In the genomic region with DNA sequence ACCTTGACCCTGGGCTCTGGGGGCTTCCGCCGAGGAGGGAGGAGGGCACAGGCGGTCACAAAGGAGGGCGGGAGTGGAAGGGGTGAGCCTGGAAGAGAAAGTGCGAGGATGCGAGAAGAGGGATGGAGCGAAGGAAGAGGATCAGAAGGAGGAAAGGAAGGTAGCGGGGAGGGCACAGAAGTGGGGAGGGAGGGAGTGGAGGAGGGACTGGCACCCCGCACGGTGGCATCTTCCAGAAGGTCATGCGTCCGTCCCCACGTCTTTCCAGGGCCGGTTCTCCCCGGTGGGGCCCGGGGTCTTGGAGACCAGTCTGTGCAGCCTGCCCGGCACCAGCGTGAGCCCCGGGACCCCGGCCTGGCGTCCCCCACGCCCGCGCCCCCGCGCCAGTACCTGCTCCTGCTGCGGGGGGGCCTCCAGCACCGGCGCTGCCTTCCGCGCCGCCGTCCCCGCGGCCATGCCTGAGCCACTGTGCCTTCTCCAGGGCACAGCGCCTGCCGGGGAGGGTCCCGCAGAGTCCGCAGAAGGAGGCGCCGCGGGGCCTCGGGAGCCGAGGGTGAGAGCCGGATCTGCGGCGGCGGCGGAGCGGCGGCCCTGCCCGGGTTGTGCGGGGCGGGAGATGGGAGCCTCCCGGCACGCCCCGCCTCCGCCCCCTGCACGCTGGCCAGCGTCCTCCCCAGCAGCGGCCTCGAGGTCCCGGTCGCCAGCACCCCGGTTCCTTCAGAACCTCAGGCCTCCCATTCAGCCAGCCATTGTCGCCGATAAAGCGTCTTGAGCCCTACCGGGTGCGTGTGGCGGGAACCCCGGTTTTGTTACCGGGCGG, we compare ENCODE assay signal across 8 cellular contexts. TPM values are rescaled to one million over a fixed set of nuclear protein-coding genes. Genes with fewer than 3 reads are reported as not detected.
DNase-seq lines count a peak whose midpoint lies in the region; ATAC-seq and TF ChIP-seq lines count a peak whose summit lies in the region.

RNF175 (minus strand) TSS at position 618 of the 820 bp plus-strand sequence; CDS start at position 456, 162 bp downstream.

- H3K79me2 ChIP-seq in ACC112 (ENCODE audit: control insufficient read depth, insufficient read depth, low read length, unreplicated experiment) = no peaks in the 10 kb centered on the region

- DNase-seq in MG63 = peak; percentile 7
- peak; percentile 70 for DNase-seq in cerebellum (ENCODE audit: low spot score)
- DNase-seq in lower lobe of right lung = no peak
- DNase-seq in GM13976 (ENCODE audit: low spot score) = no peak

- peak within 1 kb of the TSS; percentile 78 for H3K4me3 ChIP-seq in ACC112 (ENCODE audit: low read depth, low read length)
- H3K4me3 ChIP-seq in MG63 = peak within 1 kb of the TSS; percentile 29
- H3K4me3 ChIP-seq in lower lobe of right lung = peak within 1 kb of the TSS; percentile 47

- ATAC-seq in lower lobe of right lung (peak; percentile 47 to 64), GM19397 (IDR thresholded peaks at IDR 0.05; ENCODE audit: unreplicated experiment) (no peak), GM19455 (IDR thresholded peaks at IDR 0.05; ENCODE audit: unreplicated experiment) (no peak)

- TF ChIP-seq CTCF in lower lobe of right lung (IDR thresholded peaks at IDR 0.05) = no peak
- TF ChIP-seq CTCF in GM13976 (IDR thresholded peaks at IDR 0.05; ENCODE audit: borderline replicate concordance, control extremely low read depth, extremely low read depth, insufficient read depth, missing control alignments) = no peak

- H3K27ac ChIP-seq in ACC112 (ENCODE audit: low read depth, low read length) = no peak within 1 kb of the TSS
- H3K27ac ChIP-seq in lower lobe of right lung = no peak within 1 kb of the TSS
- H3K27ac ChIP-seq in temporal lobe (ENCODE audit: low read depth, low read length) = peak within 1 kb of the TSS; percentile 48

- H3K36me3 ChIP-seq in ACC112 (ENCODE audit: insufficient read depth, low read length) (no peaks in the 10 kb centered on the region), MG63 (no peaks in the 10 kb centered on the region), lower lobe of right lung (no peaks in the 10 kb centered on the region)

- in situ Hi-C loops in GM13976 (cut with MboI; ENCODE audit: low sequenced_read_pairs, unreplicated experiment) = no loop called here

- peaks cover 27% of the 10 kb centered on the region for H3K27me3 ChIP-seq in ACC112 (ENCODE audit: insufficient read depth, low read length)
- no peaks in the 10 kb centered on the region for H3K27me3 ChIP-seq in MG63
- peaks cover 39% of the 10 kb centered on the region for H3K27me3 ChIP-seq in lower lobe of right lung (ENCODE audit: low read depth)

- H3K4me1 ChIP-seq in ACC112 (ENCODE audit: control insufficient read depth, insufficient read depth, low read length, unreplicated experiment) = no peaks in the 10 kb centered on the region
- H3K4me1 ChIP-seq in lower lobe of right lung = peaks cover 9% of the 10 kb centered on the region

- H2AFZ ChIP-seq in ACC112 (ENCODE audit: low read length, unreplicated experiment) = peak within 1 kb of the TSS; percentile 86

- intact Hi-C loops in lower lobe of right lung (cut with DNase I) = no loop called here

- H3K9me3 ChIP-seq in MG63 = no peaks in the 10 kb centered on the region; the same call in 1 of the 2 replicates
- no peaks in the 10 kb centered on the region for H3K9me3 ChIP-seq in lower lobe of right lung

RNA-seq across cellular contexts. Expression of gene RNF175, which starts in this region (rescaled TPM):
- total RNA-seq in MG63 (2014; rRNA removed; shearing (Covaris generic); ENCODE audit: low replicate concordance) = 0.59 TPM in 1 of 2 replicates, not detected in the other
- 14.5 TPM for total RNA-seq in cerebellum
- total RNA-seq in lower lobe of right lung = 0.12 TPM
- total RNA-seq in temporal lobe = 26.8 TPM

Comparison
In these comparisons a context has a peak if more than half of its experiments do, and no peak if none do; other contexts are left out.
1. Peak in DNase-seq and H3K4me3 ChIP-seq in MG63; RNA of the gene not detected or under 1 TPM.
2. Peak in ATAC-seq and H3K4me3 ChIP-seq in lower lobe of right lung; RNA of the gene not detected or under 1 TPM.